Comparison of ENCODE assay signal across 1 cellular context in the genomic region with DNA sequence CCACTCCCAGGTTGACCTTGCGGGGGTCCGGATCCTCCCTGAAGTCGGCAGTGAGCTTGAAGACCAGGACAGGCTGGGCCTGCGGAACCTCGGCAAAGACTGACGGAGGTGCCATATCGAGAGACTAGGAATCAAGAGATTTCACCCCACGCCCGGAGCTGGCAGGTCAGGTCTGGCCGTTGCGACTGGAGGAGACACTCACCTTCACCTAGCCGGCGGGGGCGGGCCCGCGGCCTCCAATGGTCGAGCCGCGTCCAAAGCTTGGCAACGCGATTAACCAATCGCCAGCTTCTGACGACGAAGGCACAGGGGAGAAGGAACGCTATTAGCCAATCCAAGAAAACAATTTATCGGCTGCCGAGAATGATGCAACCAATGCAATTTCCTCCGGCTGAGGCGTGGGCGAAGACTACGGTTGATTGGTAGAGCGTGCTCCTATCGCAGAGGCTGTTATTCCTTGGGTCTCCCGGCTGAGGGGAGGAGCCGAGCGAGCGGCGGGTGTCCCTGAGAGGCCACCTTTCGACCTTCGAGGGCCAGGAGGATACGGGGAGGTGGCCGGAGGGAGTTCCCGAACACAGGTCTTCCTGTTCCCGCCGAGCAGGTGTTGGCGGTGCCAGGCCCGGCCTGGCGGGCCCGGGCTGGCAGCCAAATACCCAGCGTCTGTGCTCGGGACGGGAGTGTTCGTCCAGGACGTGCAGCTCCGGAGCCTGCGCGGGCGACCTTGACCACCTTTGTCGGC.
TF ChIP-seq lines count a peak whose summit lies in the region.

Gene GOT1 (minus strand): TSS at position 174 of the 739 bp plus-strand sequence. CDS start 59 bp downstream, at position 115.

TF ChIP-seq in K562, 482 proteins besides CTCF, POLR2A, EP300 and RAD21 (continued from another document and continues in another):
- TF ChIP-seq, protein P1, sequence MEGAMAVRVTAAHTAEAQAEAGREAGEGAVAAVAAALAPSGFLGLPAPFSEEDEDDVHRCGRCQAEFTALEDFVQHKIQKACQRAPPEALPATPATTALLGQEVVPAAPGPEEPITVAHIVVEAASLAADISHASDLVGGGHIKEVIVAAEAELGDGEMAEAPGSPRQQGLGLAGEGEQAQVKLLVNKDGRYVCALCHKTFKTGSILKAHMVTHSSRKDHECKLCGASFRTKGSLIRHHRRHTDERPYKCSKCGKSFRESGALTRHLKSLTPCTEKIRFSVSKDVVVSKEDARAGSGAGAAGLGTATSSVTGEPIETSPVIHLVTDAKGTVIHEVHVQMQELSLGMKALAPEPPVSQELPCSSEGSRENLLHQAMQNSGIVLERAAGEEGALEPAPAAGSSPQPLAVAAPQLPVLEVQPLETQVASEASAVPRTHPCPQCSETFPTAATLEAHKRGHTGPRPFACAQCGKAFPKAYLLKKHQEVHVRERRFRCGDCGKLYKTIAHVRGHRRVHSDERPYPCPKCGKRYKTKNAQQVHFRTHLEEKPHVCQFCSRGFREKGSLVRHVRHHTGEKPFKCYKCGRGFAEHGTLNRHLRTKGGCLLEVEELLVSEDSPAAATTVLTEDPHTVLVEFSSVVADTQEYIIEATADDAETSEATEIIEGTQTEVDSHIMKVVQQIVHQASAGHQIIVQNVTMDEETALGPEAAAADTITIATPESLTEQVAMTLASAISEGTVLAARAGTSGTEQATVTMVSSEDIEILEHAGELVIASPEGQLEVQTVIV (CRISPR knock-in tag; IDR thresholded peaks at IDR 0.05; ENCODE audit: borderline replicate concordance), result no peak
- TF ChIP-seq PRPF4 (IDR thresholded peaks at IDR 0.05; ENCODE audit: insufficient read depth, low read depth, low read length, poor library complexity, severe bottlenecking), result peak; percentile 65
- peak; percentile 98 for TF ChIP-seq ATF4 (CRISPR knock-in tag; IDR thresholded peaks at IDR 0.05)
- TF ChIP-seq, protein P2, sequence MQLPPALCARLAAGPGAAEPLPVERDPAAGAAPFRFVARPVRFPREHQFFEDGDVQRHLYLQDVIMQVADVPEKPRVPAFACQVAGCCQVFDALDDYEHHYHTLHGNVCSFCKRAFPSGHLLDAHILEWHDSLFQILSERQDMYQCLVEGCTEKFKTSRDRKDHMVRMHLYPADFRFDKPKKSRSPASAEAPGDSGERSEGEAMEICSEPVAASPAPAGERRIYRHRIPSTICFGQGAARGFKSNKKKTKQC (CRISPR knock-in tag; IDR thresholded peaks at IDR 0.05), result peak; percentile 2; the same call in 1 of the 2 replicates
- peak; percentile 76; the same call in 1 of the 2 replicates for TF ChIP-seq SP1 (CRISPR knock-in tag; IDR thresholded peaks at IDR 0.05)
- no peak for TF ChIP-seq DPF2 (IDR thresholded peaks at IDR 0.05)
- TF ChIP-seq SMAD4 (CRISPR knock-in tag; conservative IDR thresholded peaks at IDR 0.05), result 0 out of 2 replicates have a peak, but pooled peaks have one; percentile 17
- peak in 1 of 2 experiments; percentile 59; a peak in 1 of 4 replicates for TF ChIP-seq TRIM24 (IDR thresholded peaks at IDR 0.05)
- TF ChIP-seq C11orf30 (IDR thresholded peaks at IDR 0.05; ENCODE audit: low read depth), result peak; percentile 87
- TF ChIP-seq NELFE (IDR thresholded peaks at IDR 0.05; ENCODE audit: insufficient read depth, insufficient read length), result no peak
- TF ChIP-seq TFAP4 (CRISPR knock-in tag; IDR thresholded peaks at IDR 0.05; ENCODE audit: borderline replicate concordance), result peak; percentile 77
- peak; percentile 100 for TF ChIP-seq CEBPG (CRISPR knock-in tag; IDR thresholded peaks at IDR 0.05)
- TF ChIP-seq CEBPG (tag; conservative IDR thresholded peaks at IDR 0.05 in 1 of 2, IDR thresholded peaks at IDR 0.05 in 1 of 2), result peak; percentile 100
- TF ChIP-seq, protein P3, sequence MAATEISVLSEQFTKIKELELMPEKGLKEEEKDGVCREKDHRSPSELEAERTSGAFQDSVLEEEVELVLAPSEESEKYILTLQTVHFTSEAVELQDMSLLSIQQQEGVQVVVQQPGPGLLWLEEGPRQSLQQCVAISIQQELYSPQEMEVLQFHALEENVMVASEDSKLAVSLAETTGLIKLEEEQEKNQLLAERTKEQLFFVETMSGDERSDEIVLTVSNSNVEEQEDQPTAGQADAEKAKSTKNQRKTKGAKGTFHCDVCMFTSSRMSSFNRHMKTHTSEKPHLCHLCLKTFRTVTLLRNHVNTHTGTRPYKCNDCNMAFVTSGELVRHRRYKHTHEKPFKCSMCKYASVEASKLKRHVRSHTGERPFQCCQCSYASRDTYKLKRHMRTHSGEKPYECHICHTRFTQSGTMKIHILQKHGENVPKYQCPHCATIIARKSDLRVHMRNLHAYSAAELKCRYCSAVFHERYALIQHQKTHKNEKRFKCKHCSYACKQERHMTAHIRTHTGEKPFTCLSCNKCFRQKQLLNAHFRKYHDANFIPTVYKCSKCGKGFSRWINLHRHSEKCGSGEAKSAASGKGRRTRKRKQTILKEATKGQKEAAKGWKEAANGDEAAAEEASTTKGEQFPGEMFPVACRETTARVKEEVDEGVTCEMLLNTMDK (IDR thresholded peaks at IDR 0.05; ENCODE audit: borderline replicate concordance, insufficient read depth, low read depth, low read length, poor library complexity, severe bottlenecking), result no peak
- TF ChIP-seq ZBTB11 (CRISPR knock-in tag; IDR thresholded peaks at IDR 0.05), result 0 out of 6 replicates have a peak, but pooled peaks of 1 of the 3 experiments have one; percentile 30
- no peak for TF ChIP-seq KAT2B (IDR thresholded peaks at IDR 0.05; ENCODE audit: low read depth, low read length)
- peak; percentile 79 to 81; a peak in 3 of 4 replicates for TF ChIP-seq NRF1 (conservative IDR thresholded peaks at IDR 0.05 in 1 of 2, IDR thresholded peaks at IDR 0.05 in 1 of 2)
- TF ChIP-seq HNRNPLL (IDR thresholded peaks at IDR 0.05; ENCODE audit: low read depth, low read length, poor library complexity, severe bottlenecking), result peak; percentile 44
- peak; percentile 72 for TF ChIP-seq CREB1 (IDR thresholded peaks at IDR 0.05)
- peak; percentile 70; the same call in 1 of the 2 replicates for TF ChIP-seq CREB1 (CRISPR knock-in tag; IDR thresholded peaks at IDR 0.05)
- 0 out of 2 replicates have a peak, but pooled peaks have one; percentile 28 for TF ChIP-seq ZNF76 (CRISPR knock-in tag; IDR thresholded peaks at IDR 0.05; ENCODE audit: borderline replicate concordance)
- TF ChIP-seq TEAD1 (CRISPR knock-in tag; IDR thresholded peaks at IDR 0.05), result peak in 1 of 2 experiments; percentile 58; a peak in 1 of 4 replicates
- TF ChIP-seq KDM5B (IDR thresholded peaks at IDR 0.05; ENCODE audit: insufficient replicate concordance, low read depth, low read length), result peak; percentile 72
- TF ChIP-seq TAF9B (IDR thresholded peaks at IDR 0.05; ENCODE audit: partially characterized antibody), result peak; percentile 76
- TF ChIP-seq NFIC (IDR thresholded peaks at IDR 0.05), result 0 out of 2 replicates have a peak, but pooled peaks have one; percentile 5
- TF ChIP-seq SIN3B (IDR thresholded peaks at IDR 0.05; ENCODE audit: low read depth), result peak; percentile 63; the same call in 1 of the 2 replicates
- 0 out of 2 replicates have a peak, but pooled peaks have one; percentile 17 for TF ChIP-seq DMBX1 (CRISPR knock-in tag; IDR thresholded peaks at IDR 0.05; ENCODE audit: borderline replicate concordance)
- no peak for TF ChIP-seq RBM34 (IDR thresholded peaks at IDR 0.05; ENCODE audit: borderline replicate concordance, insufficient read depth, low read length)
- TF ChIP-seq SREBF2 (CRISPR knock-in tag; IDR thresholded peaks at IDR 0.05), result no peak
- peak; percentile 68 for TF ChIP-seq RBBP5 (IDR thresholded peaks at IDR 0.05; ENCODE audit: borderline replicate concordance, insufficient read depth, low read length, poor library complexity, severe bottlenecking)
- TF ChIP-seq ZSCAN32 (CRISPR knock-in tag; IDR thresholded peaks at IDR 0.05), result peak; percentile 93
- 0 out of 2 replicates have a peak, but pooled peaks have one; percentile 33 for TF ChIP-seq ETV5 (CRISPR knock-in tag; IDR thresholded peaks at IDR 0.05; ENCODE audit: low read depth)
- no peak for TF ChIP-seq ZKSCAN1 (IDR thresholded peaks at IDR 0.05; ENCODE audit: low read depth, low read length)
- peak; percentile 88 for TF ChIP-seq SUPT5H (IDR thresholded peaks at IDR 0.05)
- peak; percentile 93 for TF ChIP-seq TBP (optimal IDR thresholded peaks at IDR 0.05; ENCODE audit: low read depth, low read length)
- no peak for TF ChIP-seq ZNF121 (CRISPR knock-in tag; conservative IDR thresholded peaks at IDR 0.05)
- TF ChIP-seq CCNT2 (IDR thresholded peaks at IDR 0.05; ENCODE audit: borderline replicate concordance, extremely low read depth, insufficient read length, low read depth, low read length), result peak; percentile 34
- TF ChIP-seq, protein P4, sequence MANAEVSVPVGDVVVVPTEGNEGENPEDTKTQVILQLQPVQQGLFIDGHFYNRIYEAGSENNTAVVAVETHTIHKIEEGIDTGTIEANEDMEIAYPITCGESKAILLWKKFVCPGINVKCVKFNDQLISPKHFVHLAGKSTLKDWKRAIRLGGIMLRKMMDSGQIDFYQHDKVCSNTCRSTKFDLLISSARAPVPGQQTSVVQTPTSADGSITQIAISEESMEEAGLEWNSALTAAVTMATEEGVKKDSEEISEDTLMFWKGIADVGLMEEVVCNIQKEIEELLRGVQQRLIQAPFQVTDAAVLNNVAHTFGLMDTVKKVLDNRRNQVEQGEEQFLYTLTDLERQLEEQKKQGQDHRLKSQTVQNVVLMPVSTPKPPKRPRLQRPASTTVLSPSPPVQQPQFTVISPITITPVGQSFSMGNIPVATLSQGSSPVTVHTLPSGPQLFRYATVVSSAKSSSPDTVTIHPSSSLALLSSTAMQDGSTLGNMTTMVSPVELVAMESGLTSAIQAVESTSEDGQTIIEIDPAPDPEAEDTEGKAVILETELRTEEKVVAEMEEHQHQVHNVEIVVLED (CRISPR knock-in tag; IDR thresholded peaks at IDR 0.05), result no peak
- peak; percentile 99 for TF ChIP-seq CEBPB (tag; IDR thresholded peaks at IDR 0.05)
- TF ChIP-seq HDAC1 (IDR thresholded peaks at IDR 0.05), result 0 out of 4 replicates have a peak, but pooled peaks of 1 of the 2 experiments have one; percentile 6
- no peak for TF ChIP-seq MED1 (CRISPR knock-in tag; IDR thresholded peaks at IDR 0.05; ENCODE audit: borderline replicate concordance)
- no peak for TF ChIP-seq ZC3H4 (CRISPR knock-in tag; IDR thresholded peaks at IDR 0.05; ENCODE audit: borderline replicate concordance)
